Comparison of ENCODE assay signal across 13 cellular contexts in the genomic region with DNA sequence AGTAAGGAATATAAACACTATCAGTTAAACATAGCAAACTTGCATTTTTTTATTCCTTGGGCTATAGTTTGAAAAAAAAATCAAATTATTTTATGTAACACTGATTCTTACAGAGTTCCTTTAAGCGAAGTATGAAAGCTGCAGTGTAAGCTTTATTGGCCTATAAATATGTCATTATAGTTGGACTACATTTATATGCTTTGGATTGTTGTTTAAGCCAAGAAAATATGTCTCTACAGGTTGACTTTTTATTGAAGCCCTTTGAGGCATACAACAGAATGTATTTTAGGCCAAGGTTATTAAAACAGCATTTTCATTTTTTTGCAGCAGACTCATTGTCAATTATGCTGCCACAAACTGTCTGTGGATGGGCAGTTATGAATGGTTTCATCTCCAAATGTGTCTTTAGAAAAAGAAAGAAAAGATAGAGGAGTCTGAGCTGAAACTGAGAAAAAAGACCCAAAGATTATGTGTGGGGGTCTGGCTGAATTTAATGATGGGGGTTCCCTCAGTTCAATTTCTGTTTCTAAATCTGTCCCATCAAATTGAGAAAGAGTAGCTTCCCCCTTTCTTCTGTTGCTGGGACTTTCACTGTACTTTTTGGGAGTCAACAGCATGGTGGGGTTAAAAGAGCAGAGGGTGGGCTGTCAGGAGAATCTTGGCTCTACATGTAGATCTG. TPM values are rescaled to one million over a fixed set of nuclear protein-coding genes. Genes with fewer than 3 reads are reported as not detected.
DNase-seq lines count a peak whose midpoint lies in the region; ATAC-seq, FAIRE-seq and TF ChIP-seq lines count a peak whose summit lies in the region.
"Had no signal": no experiment of that assay in that cellular context is flagged by ENCODE, and none has a peak within 500 bp of the region (broad histone marks: within the 10 kb centered on the region; RNA-seq: fewer than 3 reads in every experiment).

No MANE protein-coding gene starts in this region.

- intact Hi-C loops in OCI-LY7 (cut with micrococcal nuclease; ENCODE audit: unreplicated experiment) (no loop called here), sigmoid colon (cut with DNase I) (loop anchor here (5.0 kb wide), 2 partner anchors 42 to 48 kb away; partner anchors contain the start of gene ARID5B)

- no peak for DNase-seq in OCI-LY7 (ENCODE audit: low spot score)
- DNase-seq in sigmoid colon: no peak
- no peak for DNase-seq in upper lobe of left lung
- DNase-seq: activated effector memory CD4-positive, alpha-beta T cell treated with Interleukin-2 at 50 U/mL for 16 hours; MV-4-11; NCI-H82; T1000 had no signal

- CTCF ChIA-PET in OCI-LY7 (lab: Charles Lee; ENCODE audit: unreplicated experiment): no interaction called here

- peaks cover 53% of the 10 kb centered on the region; the same call in 1 of the 2 replicates for H3K79me2 ChIP-seq in OCI-LY7 (ENCODE audit: insufficient read depth, low read depth, low read length)

- H2AFZ ChIP-seq in OCI-LY7 (ENCODE audit: low read length): no peak overlapping the region

- POLR2A ChIA-PET in OCI-LY7 (lab: Charles Lee): interaction anchor here (0.6 to 4.7 kb wide), 17 partner anchors 8 to 258 kb away, joined by 3 to 38 read pairs (median 4); partner anchors contain the start of gene ARID5B

- H3K27me3 ChIP-seq in sigmoid colon (no peaks in the 10 kb centered on the region), upper lobe of left lung (no peaks in the 10 kb centered on the region)

- H3K4me3 ChIP-seq in GM08714 (ENCODE audit: low read length) (peak overlapping the region; percentile 25; the same call in 1 of the 2 replicates), OCI-LY7 (ENCODE audit: low read depth, low read length, poor library complexity, severe bottlenecking) (no peak overlapping the region), sigmoid colon (no peak overlapping the region), upper lobe of left lung (no peak overlapping the region)
- H3K4me3 ChIP-seq: HAP-1 had no signal

- BruUV-seq in OCI-LY7 (replicated peaks; lab: Mats Ljungman, UMichigan): no TSS peak

- TF ChIP-seq POLR2A in sigmoid colon (IDR thresholded peaks at IDR 0.05): no peak
- TF ChIP-seq POLR2A in upper lobe of left lung (IDR thresholded peaks at IDR 0.05): no peak

- 0 out of 2 replicates have a peak, but pooled peaks cover 3% of the 10 kb centered on the region for H3K9me3 ChIP-seq in OCI-LY7 (ENCODE audit: low read length)
- no peaks in the 10 kb centered on the region for H3K9me3 ChIP-seq in sigmoid colon
- H3K9me3 ChIP-seq in upper lobe of left lung: no peaks in the 10 kb centered on the region
- H3K9me3 ChIP-seq: HAP-1 had no signal

- H3K27ac ChIP-seq in OCI-LY7 (ENCODE audit: low read depth, low read length, poor library complexity, severe bottlenecking): peak overlapping the region; percentile 88
- H3K27ac ChIP-seq in sigmoid colon: peak overlapping the region; percentile 70 to 84 (median 80)
- H3K27ac ChIP-seq in upper lobe of left lung: peak overlapping the region in 2 of 4 donors; percentile 79 to 84

- no peak for TF ChIP-seq CTCF in OCI-LY7 (conservative IDR thresholded peaks at IDR 0.05; ENCODE audit: low read length)
- no peak for TF ChIP-seq CTCF in sigmoid colon (IDR thresholded peaks at IDR 0.05)
- TF ChIP-seq CTCF in upper lobe of left lung (IDR thresholded peaks at IDR 0.05): no peak

- no peak for ATAC-seq in GM21576 (IDR thresholded peaks at IDR 0.05; ENCODE audit: unreplicated experiment)
- no peak for ATAC-seq in GM18873 (IDR thresholded peaks at IDR 0.05; ENCODE audit: low FRiP score, unreplicated experiment)
- ATAC-seq in upper lobe of left lung (ENCODE audit: low FRiP score in 2 of 2): no peak
- ATAC-seq in GM18907 (IDR thresholded peaks at IDR 0.05; ENCODE audit: unreplicated experiment): no peak

- 18 to 69% methylated on average over 1 of the region's 1 CpG for WGBS in sigmoid colon, 2 donors
- 73 to 89% methylated on average over 1 of the region's 1 CpG for WGBS in upper lobe of left lung, 2 donors

- H3K36me3 ChIP-seq in OCI-LY7 (ENCODE audit: insufficient read depth, low read length) (peaks cover 92% of the 10 kb centered on the region), sigmoid colon (peaks cover 0 to 5% (median 0%) of the 10 kb centered on the region in 4 donors), upper lobe of left lung (peaks cover 0 to 5% (median 0%) of the 10 kb centered on the region in 4 donors)

- H3K9me2 ChIP-seq in OCI-LY7 (ENCODE audit: insufficient read depth, low read length): no peaks in the 10 kb centered on the region

- peak overlapping the region; percentile 59 for H3K4me2 ChIP-seq in OCI-LY7 (ENCODE audit: low read length)

- H3K4me1 ChIP-seq in OCI-LY7 (ENCODE audit: insufficient read depth, low read length, poor library complexity, severe bottlenecking): peaks cover 60% of the 10 kb centered on the region
- peaks cover 0 to 50% (median 36%) of the 10 kb centered on the region in 4 donors for H3K4me1 ChIP-seq in sigmoid colon
- peaks cover 30 to 44% (median 40%) of the 10 kb centered on the region in 4 donors for H3K4me1 ChIP-seq in upper lobe of left lung

- FAIRE-seq in colon (lab: Jason Lieb, UNC): peak; percentile 92

- no peaks in the 10 kb centered on the region for H4K20me1 ChIP-seq in OCI-LY7 (ENCODE audit: insufficient read depth, low read length)

- TF ChIP-seq EP300 in sigmoid colon (IDR thresholded peaks at IDR 0.05): no peak
- TF ChIP-seq EP300 in upper lobe of left lung (IDR thresholded peaks at IDR 0.05): no peak

RNA-seq across cellular contexts. Expression of gene ARID5B, which starts 43.1 kb away (rescaled TPM):
- total RNA-seq in OCI-LY7 (2014; rRNA removed; shearing (Covaris generic)): 38.0 and 43.6 TPM in 2 replicates
- total RNA-seq in OCI-LY7 (2022) (56.5 and 56.7 TPM in 2 replicates), sigmoid colon (100 to 1,000 TPM in 1 of 4 donors, 10 to 100 TPM in 3; 29.6 to 109 (median 61.1) TPM), upper lobe of left lung (10 to 100 TPM; 20.2 to 51.3 (median 28.4) TPM)
- 10 to 100 TPM in 1 of 3 donors, 1 to 10 TPM in 2; 2.3 to 13.6 (median 3.0) TPM for polyA plus RNA-seq in sigmoid colon
